ENCODE assay signal across 9 cellular contexts in the genomic region with DNA sequence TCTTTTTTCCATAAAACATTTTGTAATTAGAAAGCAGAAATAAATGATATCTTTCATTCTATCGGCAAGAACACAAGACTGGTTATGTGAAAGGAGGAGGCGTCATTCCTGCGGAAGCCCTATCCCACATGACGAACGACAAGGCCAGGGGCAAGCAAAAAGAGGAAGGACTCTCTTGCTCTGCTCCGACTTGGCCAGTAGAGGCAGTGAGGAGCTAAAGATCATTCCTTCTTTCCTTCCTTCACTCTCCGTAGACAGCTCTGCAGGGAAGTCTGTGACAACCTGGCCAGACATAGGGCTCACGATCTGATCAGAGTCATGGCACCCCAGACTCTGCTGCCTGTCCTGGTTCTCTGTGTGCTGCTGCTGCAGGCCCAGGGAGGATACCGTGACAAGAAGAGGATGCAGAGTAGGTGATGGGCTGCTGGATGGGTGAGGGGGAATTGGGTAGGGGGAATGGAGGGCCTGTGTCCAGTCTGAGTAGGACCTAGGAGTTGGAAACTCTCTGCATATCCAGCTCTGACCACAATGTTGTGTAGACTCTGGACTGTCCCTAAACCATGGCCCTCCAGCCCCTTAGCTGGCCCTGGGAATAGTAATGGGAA. TPM values are rescaled to one million over a fixed set of nuclear protein-coding genes. Genes with fewer than 3 reads are reported as not detected.
DNase-seq lines count a peak whose midpoint lies in the region; ATAC-seq and TF ChIP-seq lines count a peak whose summit lies in the region.
"Had no signal": no experiment of that assay in that cellular context is flagged by ENCODE, and none has a peak within 500 bp of the region (broad histone marks: within the 10 kb centered on the region; RNA-seq: fewer than 3 reads in every experiment).

WFDC10A (plus strand) TSS at position 244 of the 605 bp plus-strand sequence; CDS start at position 319, 75 bp downstream.

- peak; percentile 100 for ATAC-seq in SK-N-SH treated with all-trans-retinoic acid at 6 μM for 48 hours
- no peak for ATAC-seq in lung (ENCODE audit: insufficient read depth, low FRiP score)
- ATAC-seq in GM21717 (IDR thresholded peaks at IDR 0.05; ENCODE audit: unreplicated experiment): no peak

- TF ChIP-seq CTCF in colonic mucosa (IDR thresholded peaks at IDR 0.05) (peak; percentile 68), lung (IDR thresholded peaks at IDR 0.05; ENCODE audit: control extremely low read depth, extremely low read depth) (peak; percentile 29), tibial nerve (IDR thresholded peaks at IDR 0.05) (peak; percentile 42 to 62 (median 45))

- intact Hi-C loops in colonic mucosa (cut with DNase I): no loop called here

- H3K4me1 ChIP-seq in colonic mucosa: no peaks in the 10 kb centered on the region
- H3K4me1 ChIP-seq in lung (ENCODE audit: control insufficient read depth in 2 of 2, insufficient read depth in 2 of 2, low read length in 2 of 2): no peaks in the 10 kb centered on the region
- no peaks in the 10 kb centered on the region for H3K4me1 ChIP-seq in tibial nerve

- no peak within 1 kb of the TSS for H3K9ac ChIP-seq in colonic mucosa (ENCODE audit: low read depth in 2 of 2, low read length in 2 of 2)

- H3K36me3 ChIP-seq in colonic mucosa (no peaks in the 10 kb centered on the region), lung (ENCODE audit: control insufficient read depth in 2 of 2, insufficient read depth in 2 of 2, low read length in 2 of 2) (no peaks in the 10 kb centered on the region), tibial nerve (no peaks in the 10 kb centered on the region)

- TF ChIP-seq POLR2A in tibial nerve (IDR thresholded peaks at IDR 0.05): no peak

- TF ChIP-seq EP300 in tibial nerve (IDR thresholded peaks at IDR 0.05): no peak

- 11 to 12% methylated on average over 9 of the region's 9 CpGs for WGBS in lung, 2 donors
- WGBS in tibial nerve, 2 donors: 3 to 8% methylated on average over 8 to 9 of the region's 9 CpGs

- H3K27ac ChIP-seq in colonic mucosa: no peak within 1 kb of the TSS
- no peak within 1 kb of the TSS for H3K27ac ChIP-seq in lung (ENCODE audit: low read depth in 1 of 2, low read length in 1 of 2)
- no peak within 1 kb of the TSS for H3K27ac ChIP-seq in tibial nerve

- no peaks in the 10 kb centered on the region for H3K9me3 ChIP-seq in colonic mucosa
- H3K9me3 ChIP-seq in lung (ENCODE audit: control insufficient read depth in 2 of 2, insufficient read depth in 1 of 2, low read length in 1 of 2): no peaks in the 10 kb centered on the region
- H3K9me3 ChIP-seq in tibial nerve: no peaks in the 10 kb centered on the region

- H3K4me3 ChIP-seq in colonic mucosa (no peak within 1 kb of the TSS), lung (no peak within 1 kb of the TSS), tibial nerve (no peak within 1 kb of the TSS)

- peak; percentile 23 for DNase-seq in NCI-H2196 (lab: John Stamatoyannopoulos, UW; ENCODE audit: unreplicated experiment)
- no peak for DNase-seq in NCI-H2196 treated with DMSO at 0.1 percent for 48 hours (lab: John Stamatoyannopoulos, UW; ENCODE audit: unreplicated experiment)
- peak; percentile 86 for DNase-seq in HPDE6-E6E7 (ENCODE audit: extremely low spot score)
- DNase-seq in colonic mucosa: peak; percentile 54
- peak; percentile 54 for DNase-seq in lung (ENCODE audit: low spot score)
- peak in 1 of 2 donors; percentile 10 for DNase-seq in tibial nerve (ENCODE audit: low spot score in 2 of 2)

- H3K27me3 ChIP-seq in colonic mucosa: no peaks in the 10 kb centered on the region
- H3K27me3 ChIP-seq in lung (ENCODE audit: control insufficient read depth, insufficient read depth): no peaks in the 10 kb centered on the region
- no peaks in the 10 kb centered on the region for H3K27me3 ChIP-seq in tibial nerve

TF ChIP-seq in SK-N-SH treated with all-trans-retinoic acid at 6 μM for 48 hours, 23 proteins besides CTCF, POLR2A, EP300 and RAD21:
- no peak for TF ChIP-seq ZNF565 (CRISPR knock-in tag; conservative IDR thresholded peaks at IDR 0.05; ENCODE audit: low read depth)
- TF ChIP-seq PPARA (CRISPR knock-in tag; IDR thresholded peaks at IDR 0.05; ENCODE audit: borderline replicate concordance): no peak
- TF ChIP-seq, protein P1, sequence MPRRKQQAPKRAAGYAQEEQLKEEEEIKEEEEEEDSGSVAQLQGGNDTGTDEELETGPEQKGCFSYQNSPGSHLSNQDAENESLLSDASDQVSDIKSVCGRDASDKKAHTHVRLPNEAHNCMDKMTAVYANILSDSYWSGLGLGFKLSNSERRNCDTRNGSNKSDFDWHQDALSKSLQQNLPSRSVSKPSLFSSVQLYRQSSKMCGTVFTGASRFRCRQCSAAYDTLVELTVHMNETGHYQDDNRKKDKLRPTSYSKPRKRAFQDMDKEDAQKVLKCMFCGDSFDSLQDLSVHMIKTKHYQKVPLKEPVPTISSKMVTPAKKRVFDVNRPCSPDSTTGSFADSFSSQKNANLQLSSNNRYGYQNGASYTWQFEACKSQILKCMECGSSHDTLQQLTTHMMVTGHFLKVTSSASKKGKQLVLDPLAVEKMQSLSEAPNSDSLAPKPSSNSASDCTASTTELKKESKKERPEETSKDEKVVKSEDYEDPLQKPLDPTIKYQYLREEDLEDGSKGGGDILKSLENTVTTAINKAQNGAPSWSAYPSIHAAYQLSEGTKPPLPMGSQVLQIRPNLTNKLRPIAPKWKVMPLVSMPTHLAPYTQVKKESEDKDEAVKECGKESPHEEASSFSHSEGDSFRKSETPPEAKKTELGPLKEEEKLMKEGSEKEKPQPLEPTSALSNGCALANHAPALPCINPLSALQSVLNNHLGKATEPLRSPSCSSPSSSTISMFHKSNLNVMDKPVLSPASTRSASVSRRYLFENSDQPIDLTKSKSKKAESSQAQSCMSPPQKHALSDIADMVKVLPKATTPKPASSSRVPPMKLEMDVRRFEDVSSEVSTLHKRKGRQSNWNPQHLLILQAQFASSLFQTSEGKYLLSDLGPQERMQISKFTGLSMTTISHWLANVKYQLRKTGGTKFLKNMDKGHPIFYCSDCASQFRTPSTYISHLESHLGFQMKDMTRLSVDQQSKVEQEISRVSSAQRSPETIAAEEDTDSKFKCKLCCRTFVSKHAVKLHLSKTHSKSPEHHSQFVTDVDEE (CRISPR knock-in tag; IDR thresholded peaks at IDR 0.05): no peak
- TF ChIP-seq ZNF8 (CRISPR knock-in tag; IDR thresholded peaks at IDR 0.05): no peak
- TF ChIP-seq CSDC2 (CRISPR knock-in tag; IDR thresholded peaks at IDR 0.05): no peak
TF ChIP-seq in SK-N-SH treated with all-trans-retinoic acid at 6 μM for 48 hours: peak in this region for 0.

RNA-seq across cellular contexts. Expression of gene WFDC10A, which starts in this region (rescaled TPM):
- total RNA-seq in colonic mucosa: not detected
- not detected for total RNA-seq in lung
- not detected for polyA plus RNA-seq in lung
- not detected for total RNA-seq in tibial nerve
- total RNA-seq: urinary bladder had no signal
- polyA plus RNA-seq: urinary bladder had no signal

Comparison
In these comparisons a context has a peak if more than half of its experiments do, and no peak if none do; other contexts are left out.
1. Peak in DNase-seq in colonic mucosa; RNA of the gene not detected or under 1 TPM.
2. Peak in DNase-seq in lung; RNA of the gene not detected or under 1 TPM.